ENCODE assay signal across 1 cellular context in the genomic region with DNA sequence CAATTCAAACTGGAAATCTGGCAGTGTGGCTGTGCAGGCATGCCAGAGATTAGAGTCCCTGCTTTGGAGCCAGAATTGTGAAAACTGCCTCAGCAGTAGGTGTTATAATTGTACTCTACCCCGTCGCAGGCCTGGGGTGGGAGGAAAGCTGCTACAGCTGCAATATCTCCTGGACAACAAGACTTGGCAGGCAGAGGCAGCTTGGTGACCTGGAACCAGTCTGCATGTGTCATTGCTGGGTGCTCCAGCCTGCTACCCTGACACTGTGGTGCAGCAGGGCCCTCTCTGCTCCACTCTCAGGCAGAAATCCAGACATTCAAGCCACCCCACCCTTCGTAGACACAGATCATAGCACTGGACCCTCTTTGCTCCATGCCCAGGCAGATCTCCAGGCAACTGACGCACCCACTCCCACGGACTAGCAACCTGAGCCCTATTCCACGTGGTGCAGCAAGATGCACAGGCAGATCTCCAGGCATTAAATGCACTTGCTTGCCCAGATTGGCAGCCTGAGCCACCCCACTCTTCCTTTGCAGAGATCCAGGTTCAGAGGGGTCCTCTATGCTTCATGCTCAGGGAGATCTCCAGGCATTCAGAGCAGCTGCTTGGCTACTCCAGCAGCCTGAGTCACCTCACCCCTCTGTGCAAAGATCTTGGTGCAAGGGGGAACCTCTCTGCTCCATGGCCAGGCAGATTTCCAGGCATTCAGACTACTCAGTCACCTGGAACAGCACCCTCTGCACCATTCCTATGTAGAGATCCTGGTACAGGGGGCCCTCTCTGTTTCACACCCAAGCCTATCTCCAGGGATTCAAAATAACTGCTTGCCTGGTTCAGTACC.
TF ChIP-seq lines count a peak whose summit lies in the region.

No MANE protein-coding gene starts in this region.

TF ChIP-seq in H1, 55 proteins besides CTCF, POLR2A, EP300 and RAD21 (continued from another document):
- TF ChIP-seq, protein P1, sequence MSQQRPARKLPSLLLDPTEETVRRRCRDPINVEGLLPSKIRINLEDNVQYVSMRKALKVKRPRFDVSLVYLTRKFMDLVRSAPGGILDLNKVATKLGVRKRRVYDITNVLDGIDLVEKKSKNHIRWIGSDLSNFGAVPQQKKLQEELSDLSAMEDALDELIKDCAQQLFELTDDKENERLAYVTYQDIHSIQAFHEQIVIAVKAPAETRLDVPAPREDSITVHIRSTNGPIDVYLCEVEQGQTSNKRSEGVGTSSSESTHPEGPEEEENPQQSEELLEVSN (IDR thresholded peaks at IDR 0.05): no peak
- TF ChIP-seq SIX5 (IDR thresholded peaks at IDR 0.05; ENCODE audit: low read depth, low read length) (no peak), HDAC2 (IDR thresholded peaks at IDR 0.05; ENCODE audit: borderline replicate concordance in 1 of 2, low read depth in 2 of 2, low read length in 2 of 2) (no peak), JUND (IDR thresholded peaks at IDR 0.05; ENCODE audit: low read length) (no peak), KDM5A (IDR thresholded peaks at IDR 0.05; ENCODE audit: low read length) (no peak), CHD1 (IDR thresholded peaks at IDR 0.05; ENCODE audit: low read depth, low read length) (no peak), BACH1 (IDR thresholded peaks at IDR 0.05; ENCODE audit: low read length) (no peak), ZNF274 (IDR thresholded peaks at IDR 0.05; ENCODE audit: borderline replicate concordance, extremely low read depth, low read length) (no peak), SAP30 (IDR thresholded peaks at IDR 0.05; ENCODE audit: insufficient read depth, insufficient replicate concordance, low read length) (no peak), PHF8 (conservative IDR thresholded peaks at IDR 0.05; ENCODE audit: low read depth, low read length) (no peak), GTF2F1 (IDR thresholded peaks at IDR 0.05; ENCODE audit: borderline replicate concordance, low read depth, low read length) (no peak), KDM1A (IDR thresholded peaks at IDR 0.05; ENCODE audit: borderline replicate concordance, low read length) (no peak), RNF2 (IDR thresholded peaks at IDR 0.05; ENCODE audit: borderline replicate concordance, low read depth, low read length, missing control alignments, poor library complexity, severe bottlenecking) (no peak)
